1 cellular context compared by ENCODE assay signal in genomic region chr10:112983444-112984056, GRCh38.
TF ChIP-seq lines count a peak whose summit lies in the region.

No MANE protein-coding gene starts in this region.

TF ChIP-seq in H1, 55 proteins besides CTCF, POLR2A, EP300 and RAD21:
- 0 out of 2 replicates have a peak, but pooled peaks have one; percentile 17 for TF ChIP-seq POLR2AphosphoS5 (IDR thresholded peaks at IDR 0.05; ENCODE audit: low read depth, low read length)
- TF ChIP-seq SP4 (IDR thresholded peaks at IDR 0.05; ENCODE audit: low read length): no peak
- TF ChIP-seq SUZ12 (IDR thresholded peaks at IDR 0.05; ENCODE audit: low read length): no peak
